22 cellular contexts compared by ENCODE assay signal in genomic region chr1:11951901-11952300, GRCh38.
"Had no signal": no experiment of that assay in that cellular context is flagged by ENCODE, and none has a peak within 500 bp of the region (broad histone marks: within the 10 kb centered on the region; RNA-seq: fewer than 3 reads in every experiment).

No MANE protein-coding gene starts in this region.

- H3K4me3 ChIP-seq: gastroesophageal sphincter, SK-N-MC, spleen, stomach, thyroid gland had no signal

- H3K4me1 ChIP-seq: gastroesophageal sphincter, stomach, thyroid gland had no signal

- DNase-seq: activated CD4-positive, alpha-beta T cell treated with anti-CD3 and anti-CD28 coated beads for 48 hours; activated CD8-positive, alpha-beta memory T cell treated with anti-CD3 and anti-CD28 coated beads, Interleukin-2, amount 50 U/mL, for 4 hours; activated CD8-positive, alpha-beta T cell treated with anti-CD3 and anti-CD28 coated beads for 36 hours; activated gamma-delta T cell; activated T-cell treated with anti-CD3 and anti-CD28 coated beads, Interleukin-2, amount 50 U/mL, for 72 hours; amniotic stem cell; brain microvascular endothelial cell; endodermal cell; erythroblast; islet precursor cell; nephron progenitor cell; spleen; stomach; T-helper 1 cell; thyroid gland had no signal

- H3K27ac Mint-ChIP-seq: activated CD8-positive, alpha-beta T cell treated with anti-CD3 and anti-CD28 coated beads for 36 hours; activated naive CD8-positive, alpha-beta T cell; activated T-cell treated with anti-CD3 and anti-CD28 coated beads, Interleukin-2, amount 50 U/mL, for 72 hours; endodermal cell; memory B cell; nephron progenitor cell had no signal

- H3K4me3 Mint-ChIP-seq: activated CD8-positive, alpha-beta T cell treated with anti-CD3 and anti-CD28 coated beads for 36 hours; activated naive CD8-positive, alpha-beta T cell; activated T-cell treated with anti-CD3 and anti-CD28 coated beads, Interleukin-2, amount 50 U/mL, for 72 hours; endodermal cell; memory B cell; nephron progenitor cell had no signal

- H3K9me3 Mint-ChIP-seq: activated CD8-positive, alpha-beta T cell treated with anti-CD3 and anti-CD28 coated beads for 36 hours; activated T-cell treated with anti-CD3 and anti-CD28 coated beads, Interleukin-2, amount 50 U/mL, for 72 hours; endodermal cell; memory B cell had no signal

- H3K27me3 Mint-ChIP-seq: activated CD8-positive, alpha-beta T cell treated with anti-CD3 and anti-CD28 coated beads for 36 hours; activated naive CD8-positive, alpha-beta T cell; memory B cell had no signal

- H3K4me1 Mint-ChIP-seq: endodermal cell, memory B cell had no signal

- H3K36me3 Mint-ChIP-seq: memory B cell had no signal

- ATAC-seq: activated CD8-positive, alpha-beta T cell treated with anti-CD3 and anti-CD28 coated beads for 36 hours; gastroesophageal sphincter; left lobe of liver; sciatic nerve had no signal

- H3K9me3 ChIP-seq: gastroesophageal sphincter, spleen, stomach, thyroid gland had no signal

- H3K27ac ChIP-seq: brain microvascular endothelial cell, gastroesophageal sphincter, SK-N-MC, stomach, thyroid gland, VCaP had no signal

- H3K27me3 ChIP-seq: brain microvascular endothelial cell, gastroesophageal sphincter, spleen, stomach, thyroid gland had no signal
